ENCODE assay signal across 10 cellular contexts in genomic region chr7:30088362-30088761, GRCh38.
"Had no signal": no experiment of that assay in that cellular context is flagged by ENCODE, and none has a peak within 500 bp of the region (broad histone marks: within the 10 kb centered on the region; RNA-seq: fewer than 3 reads in every experiment).

No MANE protein-coding gene starts in this region.

- H3K27ac ChIP-seq: GM23248 had no signal

- H3K36me3 ChIP-seq: HAP-1 had no signal

- H3K4me3 Mint-ChIP-seq: GM23338, H9, HFFc6 had no signal

- FAIRE-seq: H54 had no signal

- ATAC-seq: GM23338, HCT116 had no signal

- H3K4me2 ChIP-seq: GM23338 had no signal

- H3K9me3 ChIP-seq: HAP-1 had no signal

- H2AFZ ChIP-seq: GM23248, GM23338 had no signal

- DNase-seq: GM23248, GOT3, H7, H9, HCEC 1CT, HFFc6 had no signal

- H3K9ac ChIP-seq: GM23248 had no signal

- H3K9me3 Mint-ChIP-seq: GM23338, H9, HFFc6 had no signal

- H3K4me3 ChIP-seq: GM23248, GM23338, HAP-1 had no signal

- H3K4me1 ChIP-seq: HAP-1 had no signal

- H3K27ac Mint-ChIP-seq: GM23338, HFFc6 had no signal
